Comparison of ENCODE assay signal across 1 cellular context in the genomic region with DNA sequence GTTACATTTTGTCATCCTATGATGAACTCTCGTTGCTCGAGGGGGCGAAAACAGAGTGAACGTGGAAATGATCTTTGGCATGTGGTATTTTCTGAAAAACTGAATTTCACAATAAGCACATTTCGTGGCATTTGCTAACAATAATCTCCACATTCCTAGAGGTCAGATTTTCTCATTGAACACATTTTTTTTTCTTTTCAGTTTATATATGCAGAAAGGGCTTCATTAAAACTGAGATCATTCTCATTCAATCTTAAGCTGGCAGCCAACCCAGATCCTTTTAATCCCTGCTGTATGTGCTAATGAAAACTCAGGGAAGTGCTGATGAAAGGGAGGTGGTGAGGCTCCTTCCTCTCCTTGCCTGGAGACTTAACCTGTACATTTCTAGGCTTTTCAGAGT.
TF ChIP-seq lines count a peak whose summit lies in the region.

No MANE protein-coding gene starts in this region.

TF ChIP-seq in WTC11, 78 proteins besides CTCF, POLR2A, EP300 and RAD21 (continued from another document):
- TF ChIP-seq, protein P1, sequence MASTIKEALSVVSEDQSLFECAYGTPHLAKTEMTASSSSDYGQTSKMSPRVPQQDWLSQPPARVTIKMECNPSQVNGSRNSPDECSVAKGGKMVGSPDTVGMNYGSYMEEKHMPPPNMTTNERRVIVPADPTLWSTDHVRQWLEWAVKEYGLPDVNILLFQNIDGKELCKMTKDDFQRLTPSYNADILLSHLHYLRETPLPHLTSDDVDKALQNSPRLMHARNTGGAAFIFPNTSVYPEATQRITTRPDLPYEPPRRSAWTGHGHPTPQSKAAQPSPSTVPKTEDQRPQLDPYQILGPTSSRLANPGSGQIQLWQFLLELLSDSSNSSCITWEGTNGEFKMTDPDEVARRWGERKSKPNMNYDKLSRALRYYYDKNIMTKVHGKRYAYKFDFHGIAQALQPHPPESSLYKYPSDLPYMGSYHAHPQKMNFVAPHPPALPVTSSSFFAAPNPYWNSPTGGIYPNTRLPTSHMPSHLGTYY (CRISPR knock-in tag; IDR thresholded peaks at IDR 0.05), result no peak
- no peak for TF ChIP-seq MYBL2 (CRISPR knock-in tag; IDR thresholded peaks at IDR 0.05)
- no peak for TF ChIP-seq HMGA2 (CRISPR knock-in tag; IDR thresholded peaks at IDR 0.05)
- no peak for TF ChIP-seq FOXP1 (CRISPR knock-in tag; IDR thresholded peaks at IDR 0.05; ENCODE audit: borderline replicate concordance)
- no peak for TF ChIP-seq E2F1 (CRISPR knock-in tag; IDR thresholded peaks at IDR 0.05)
- no peak for TF ChIP-seq IRF1 (CRISPR knock-in tag; IDR thresholded peaks at IDR 0.05)
- TF ChIP-seq, protein P2, sequence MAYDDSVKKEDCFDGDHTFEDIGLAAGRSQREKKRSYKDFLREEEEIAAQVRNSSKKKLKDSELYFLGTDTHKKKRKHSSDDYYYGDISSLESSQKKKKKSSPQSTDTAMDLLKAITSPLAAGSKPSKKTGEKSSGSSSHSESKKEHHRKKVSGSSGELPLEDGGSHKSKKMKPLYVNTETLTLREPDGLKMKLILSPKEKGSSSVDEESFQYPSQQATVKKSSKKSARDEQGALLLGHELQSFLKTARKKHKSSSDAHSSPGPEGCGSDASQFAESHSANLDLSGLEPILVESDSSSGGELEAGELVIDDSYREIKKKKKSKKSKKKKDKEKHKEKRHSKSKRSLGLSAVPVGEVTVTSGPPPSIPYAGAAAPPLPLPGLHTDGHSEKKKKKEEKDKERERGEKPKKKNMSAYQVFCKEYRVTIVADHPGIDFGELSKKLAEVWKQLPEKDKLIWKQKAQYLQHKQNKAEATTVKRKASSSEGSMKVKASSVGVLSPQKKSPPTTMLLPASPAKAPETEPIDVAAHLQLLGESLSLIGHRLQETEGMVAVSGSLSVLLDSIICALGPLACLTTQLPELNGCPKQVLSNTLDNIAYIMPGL (CRISPR knock-in tag; IDR thresholded peaks at IDR 0.05), result no peak
- no peak for TF ChIP-seq ETV6 (CRISPR knock-in tag; IDR thresholded peaks at IDR 0.05)
- TF ChIP-seq IRF2 (CRISPR knock-in tag; IDR thresholded peaks at IDR 0.05; ENCODE audit: borderline replicate concordance, low read depth), result no peak
- no peak for TF ChIP-seq NR1H2 (CRISPR knock-in tag; IDR thresholded peaks at IDR 0.05)
- TF ChIP-seq NR3C1 (CRISPR knock-in tag; conservative IDR thresholded peaks at IDR 0.05; ENCODE audit: low read depth), result no peak
- no peak for TF ChIP-seq SMAD3 (CRISPR knock-in tag; IDR thresholded peaks at IDR 0.05; ENCODE audit: borderline replicate concordance)
- no peak for TF ChIP-seq ZNF263 (CRISPR knock-in tag; IDR thresholded peaks at IDR 0.05; ENCODE audit: low read depth)
- no peak for TF ChIP-seq NFYB (CRISPR knock-in tag; conservative IDR thresholded peaks at IDR 0.05; ENCODE audit: low read depth)
